Comparison of ENCODE assay signal across 11 cellular contexts in the genomic region with DNA sequence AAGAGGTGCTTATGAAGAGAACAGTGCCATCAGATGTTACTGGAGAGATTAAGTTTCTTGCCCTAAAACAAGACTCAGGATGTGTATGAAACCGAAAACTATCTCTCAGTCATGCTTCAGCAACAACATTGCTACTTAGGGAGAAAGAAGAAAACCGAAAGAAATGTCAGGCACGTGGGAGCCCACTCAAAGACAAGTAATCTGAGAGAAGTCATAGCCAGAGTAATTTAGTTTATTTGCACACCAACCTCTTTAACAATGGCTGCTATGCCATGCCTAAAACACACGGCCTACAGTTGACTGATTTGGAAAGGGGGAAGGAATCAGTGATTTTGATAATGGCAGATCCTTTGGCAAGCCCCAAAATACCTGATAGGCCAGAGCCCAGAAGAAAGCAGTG.
A peak's percentile ranks its signal among the peaks of the same experiment; 100 is the strongest.
DNase-seq lines count a peak whose midpoint lies in the region; ATAC-seq and TF ChIP-seq lines count a peak whose summit lies in the region.
"Had no signal": no experiment of that assay in that cellular context is flagged by ENCODE, and none has a peak within 500 bp of the region (broad histone marks: within the 10 kb centered on the region; RNA-seq: fewer than 3 reads in every experiment).

No MANE protein-coding gene starts in this region.

- H3K27me3 ChIP-seq in spleen (replicated peaks in 1 of 7) (no peaks in the 10 kb centered on the region), right lobe of liver (no peaks in the 10 kb centered on the region)
- H3K27me3 ChIP-seq: MG63 had no signal

- H3K4me3 ChIP-seq in spleen, result no peak overlapping the region
- no peak overlapping the region for H3K4me3 ChIP-seq in right lobe of liver
- H3K4me3 ChIP-seq: MG63 had no signal

- H3K27ac ChIP-seq in spleen, result peak overlapping the region in 7 of 8 donors; percentile 1 to 80 (median 68)
- no peak overlapping the region for H3K27ac ChIP-seq in right lobe of liver

- ATAC-seq in GM21786 (IDR thresholded peaks at IDR 0.05; ENCODE audit: unreplicated experiment), result peak; percentile 80
- ATAC-seq in HG03439 (IDR thresholded peaks at IDR 0.05; ENCODE audit: unreplicated experiment), result peak; percentile 69
- no peak for ATAC-seq in right lobe of liver
- ATAC-seq: effector memory CD8-positive, alpha-beta T cell had no signal

- DNase-seq in NCI-H1436 (lab: John Stamatoyannopoulos, UW), result peak; percentile 16
- DNase-seq in NCI-H1436 treated with DMSO at 0.1 percent for 48 hours (lab: John Stamatoyannopoulos, UW), result no peak
- DNase-seq in spleen, result no peak
- no peak for DNase-seq in right lobe of liver
- DNase-seq in HUDEP-2 (lab: John Stamatoyannopoulos, UW; ENCODE audit: unreplicated experiment in 76 of 76), result no peak
- DNase-seq in stimulated activated CD4-positive, alpha-beta T cell treated with anti-CD3 and anti-CD28 coated beads, Interleukin-15, amount 100 ng/mL, for 24 hours, result no peak
- DNase-seq: activated gamma-delta T cell treated with Interleukin-2 at 50 U/mL for 16 hours; effector memory CD8-positive, alpha-beta T cell; MG63 had no signal

- H3K36me3 ChIP-seq in spleen (no peaks in the 10 kb centered on the region), right lobe of liver (no peaks in the 10 kb centered on the region)
- H3K36me3 ChIP-seq: MG63 had no signal

- 73 to 81% (median 79%) methylated on average over 4 of the region's 4 CpGs for WGBS in spleen, 5 donors
- 88% methylated on average over 4 of the region's 4 CpGs for WGBS in right lobe of liver (ENCODE audit: insufficient coverage, low coverage, low lambda C conversion rate, missing lambda C conversion rate)

- H3K9me3 ChIP-seq in spleen (no peaks in the 10 kb centered on the region), right lobe of liver (no peaks in the 10 kb centered on the region)
- H3K9me3 ChIP-seq: MG63 had no signal

- no peak for TF ChIP-seq CTCF in spleen (IDR thresholded peaks at IDR 0.05 in 8 of 11, conservative IDR thresholded peaks at IDR 0.05 in 3 of 11)
- TF ChIP-seq CTCF in right lobe of liver (IDR thresholded peaks at IDR 0.05), result no peak

- peaks cover 8 to 69% (median 36%) of the 10 kb centered on the region in 6 donors for H3K4me1 ChIP-seq in spleen
- peaks cover 0 to 7% (median 3%) of the 10 kb centered on the region in 4 donors for H3K4me1 ChIP-seq in right lobe of liver

- intact Hi-C loops in spleen (cut with DNase I; ENCODE audit: low total_unique reads), result no loop called here
- intact Hi-C loops in right lobe of liver (cut with DNase I), result no loop called here

- no peak for TF ChIP-seq POLR2A in spleen (IDR thresholded peaks at IDR 0.05)
- TF ChIP-seq POLR2A in right lobe of liver (IDR thresholded peaks at IDR 0.05), result no peak

Comparison
In these comparisons a context has a peak if more than half of its experiments do, and no peak if none do; other contexts are left out.
1. ATAC-seq: peak in GM21786 (single experiment) and HG03439 (single experiment); none in right lobe of liver (0 of 4).
2. H3K27ac ChIP-seq: peak in spleen (7 of 8); none in right lobe of liver (0 of 3).